19 cellular contexts compared by ENCODE assay signal in the genomic region with DNA sequence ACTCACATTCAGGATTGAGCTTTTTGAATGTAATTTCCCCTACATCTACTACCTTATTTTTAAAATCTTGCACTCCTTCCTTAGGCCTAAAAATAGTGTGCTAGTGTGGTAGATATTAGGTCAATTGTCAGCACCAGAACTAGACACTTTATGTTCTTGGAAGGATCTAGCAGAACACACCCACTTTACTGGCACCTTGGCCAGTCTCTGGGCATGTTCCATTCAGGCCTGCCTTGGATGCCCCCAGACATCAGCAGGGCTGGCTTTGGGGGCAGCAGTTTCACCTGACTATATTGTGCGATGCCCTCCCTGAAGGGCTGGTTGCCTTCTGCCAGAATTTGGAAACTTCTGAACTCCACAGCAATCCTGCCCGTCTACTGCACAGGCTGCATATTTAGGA.
"Had no signal": no experiment of that assay in that cellular context is flagged by ENCODE, and none has a peak within 500 bp of the region (broad histone marks: within the 10 kb centered on the region; RNA-seq: fewer than 3 reads in every experiment).

No MANE protein-coding gene starts in this region.

- H2AFZ ChIP-seq: parathyroid adenoma had no signal

- H3K36me3 ChIP-seq: adrenal gland, esophagus squamous epithelium had no signal

- H3K4me1 ChIP-seq: parathyroid adenoma had no signal

- H3K27me3 ChIP-seq: adrenal gland, esophagus squamous epithelium had no signal

- H3K79me2 ChIP-seq: parathyroid adenoma had no signal

- H3K27ac ChIP-seq: adrenal gland, epithelial cell of prostate, parathyroid adenoma, psoas muscle had no signal

- H3K4me3 ChIP-seq: adrenal gland, esophagus squamous epithelium, psoas muscle had no signal

- DNase-seq: activated CD4-positive, alpha-beta T cell treated with anti-CD3 and anti-CD28 coated beads for 36 hours; activated CD4-positive, alpha-beta T cell treated with anti-CD3 and anti-CD28 coated beads, Interleukin-2, amount 50 U/mL, for 4 hours; activated CD4-positive, CD25-positive, alpha-beta regulatory T cell; activated CD8-positive, alpha-beta memory T cell treated with anti-CD3 and anti-CD28 coated beads for 24 hours; activated effector memory CD4-positive, alpha-beta T cell treated with anti-CD3 and anti-CD28 coated beads, Interleukin-2, amount 50 U/mL, for 16 hours; activated naive CD4-positive, alpha-beta T cell treated with anti-CD3 and anti-CD28 coated beads for 36 hours; activated naive CD8-positive, alpha-beta T cell treated with anti-CD3 and anti-CD28 coated beads for 36 hours; activated T-cell treated with anti-CD3 and anti-CD28 coated beads, Interleukin-2, amount 50 U/mL, for 1 hour; adrenal gland; effector CD8-positive, alpha-beta T cell; esophagus squamous epithelium; foreskin melanocyte; islet precursor cell; naive thymus-derived CD8-positive, alpha-beta T cell; occipital lobe; psoas muscle; stimulated activated CD4-positive, alpha-beta T cell treated with anti-CD3 and anti-CD28 coated beads, Interleukin-2, amount 100 ng/mL, for 48 hours had no signal

- H3K9ac ChIP-seq: parathyroid adenoma had no signal

- H3K9me3 ChIP-seq: adrenal gland, esophagus squamous epithelium, psoas muscle had no signal

- ATAC-seq: activated CD4-positive, alpha-beta T cell treated with anti-CD3 and anti-CD28 coated beads for 36 hours; naive thymus-derived CD8-positive, alpha-beta T cell had no signal
